13 cellular contexts compared by ENCODE assay signal in genomic region chr3:169387751-169388696, GRCh38.
A peak's percentile ranks its signal among the peaks of the same experiment; 100 is the strongest.
DNase-seq lines count a peak whose midpoint lies in the region; ATAC-seq and TF ChIP-seq lines count a peak whose summit lies in the region.
"Had no signal": no experiment of that assay in that cellular context is flagged by ENCODE, and none has a peak within 500 bp of the region (broad histone marks: within the 10 kb centered on the region; RNA-seq: fewer than 3 reads in every experiment).

No MANE protein-coding gene starts in this region.

- TF ChIP-seq CTCF in WTC11 (IDR thresholded peaks at IDR 0.05) (no peak), right atrium auricular region (IDR thresholded peaks at IDR 0.05) (no peak)

- H3K27me3 Mint-ChIP-seq in WTC11 (ENCODE audit: low read depth), result no peaks in the 10 kb centered on the region
- peaks cover 4% of the 10 kb centered on the region for H3K27me3 Mint-ChIP-seq in activated T-helper 1 cell treated with anti-CD3 and anti-CD28 coated beads, Interleukin-12 subunit alpha, Interleukin-12 subunit beta, Interleukin-2, Interleukin-4 antibody, amounts not matched to agents 30 ng/mL and 10 ng/mL and 1 ng/mL, durations not matched to agents 14 hours and 24 hours and 36 hours (ENCODE audit: insufficient read depth)
- no peaks in the 10 kb centered on the region for H3K27me3 Mint-ChIP-seq in activated CD4-positive, alpha-beta memory T cell treated with anti-CD3 and anti-CD28 coated beads, Interleukin-2, amount 10 ng/mL, durations not matched to agents 7 days and 5 days
- H3K27me3 Mint-ChIP-seq: activated CD4-positive, alpha-beta memory T cell treated with anti-CD3 and anti-CD28 coated beads for 36 hours had no signal

- H3K9me3 ChIP-seq in BLaER1 treated with 17β-estradiol and CSF1 and Interleukin-3, amounts not matched to agents 10 nM and 100 nM (replicated peaks in 1 of 11), result no peaks in the 10 kb centered on the region
- no peaks in the 10 kb centered on the region for H3K9me3 ChIP-seq in right atrium auricular region
- H3K9me3 ChIP-seq: SJCRH30 had no signal

- CTCF ChIA-PET in WTC11 (lab: Charles Lee), result interaction anchor here (0.6 kb wide), 1 partner anchor 118 kb away, joined by 3 read pairs; no protein-coding TSS in a partner anchor
- CTCF ChIA-PET in activated CD4-positive, alpha-beta memory T cell treated with anti-CD3 and anti-CD28 coated beads, Interleukin-2, amount 10 ng/mL, durations not matched to agents 7 days and 5 days (lab: Charles Lee), result no interaction called here

- no peak overlapping the region for H3K27ac Mint-ChIP-seq in WTC11
- H3K27ac Mint-ChIP-seq in activated T-helper 1 cell treated with anti-CD3 and anti-CD28 coated beads, Interleukin-12 subunit alpha, Interleukin-12 subunit beta, Interleukin-2, Interleukin-4 antibody, amounts not matched to agents 30 ng/mL and 10 ng/mL and 1 ng/mL, durations not matched to agents 14 hours and 24 hours and 36 hours, result no peak overlapping the region
- H3K27ac Mint-ChIP-seq in activated CD4-positive, alpha-beta memory T cell treated with anti-CD3 and anti-CD28 coated beads, Interleukin-2, amount 10 ng/mL, durations not matched to agents 7 days and 5 days, result no peak overlapping the region
- H3K27ac Mint-ChIP-seq: activated CD4-positive, alpha-beta memory T cell treated with anti-CD3 and anti-CD28 coated beads for 36 hours had no signal

- H3K4me3 ChIP-seq in BLaER1 treated with 17β-estradiol and CSF1 and Interleukin-3, amounts not matched to agents 10 nM and 100 nM, result no peak overlapping the region
- H3K4me3 ChIP-seq in right atrium auricular region, result no peak overlapping the region
- H3K4me3 ChIP-seq: SJCRH30 had no signal

- H3K9me3 Mint-ChIP-seq in WTC11, result no peaks in the 10 kb centered on the region
- H3K9me3 Mint-ChIP-seq in activated T-helper 1 cell treated with anti-CD3 and anti-CD28 coated beads, Interleukin-12 subunit alpha, Interleukin-12 subunit beta, Interleukin-2, Interleukin-4 antibody, amounts not matched to agents 30 ng/mL and 10 ng/mL and 1 ng/mL, durations not matched to agents 14 hours and 24 hours and 36 hours, result no peaks in the 10 kb centered on the region
- no peaks in the 10 kb centered on the region for H3K9me3 Mint-ChIP-seq in activated CD4-positive, alpha-beta memory T cell treated with anti-CD3 and anti-CD28 coated beads, Interleukin-2, amount 10 ng/mL, durations not matched to agents 7 days and 5 days
- H3K9me3 Mint-ChIP-seq: activated CD4-positive, alpha-beta memory T cell treated with anti-CD3 and anti-CD28 coated beads for 36 hours had no signal

- H4K20me1 ChIP-seq in BLaER1 treated with 17β-estradiol and CSF1 and Interleukin-3, amounts not matched to agents 10 nM and 100 nM, result no peaks in the 10 kb centered on the region

- H3K9ac ChIP-seq in BLaER1 treated with 17β-estradiol and CSF1 and Interleukin-3, amounts not matched to agents 10 nM and 100 nM, result no peak overlapping the region

- ATAC-seq in WTC11 (peak; percentile 84), GM19351 (IDR thresholded peaks at IDR 0.05; ENCODE audit: unreplicated experiment) (no peak)

- H3K4me2 ChIP-seq in BLaER1 treated with 17β-estradiol and CSF1 and Interleukin-3, amounts not matched to agents 10 nM and 100 nM, result peak overlapping the region in 9 of 11 experiments; percentile 10 to 48 (median 35); a peak in 12 of 22 replicates

- POLR2A ChIA-PET in WTC11 (lab: Charles Lee), result interaction anchor here (1.0 kb wide), 1 partner anchor 45 kb away, joined by 3 read pairs; no protein-coding TSS in a partner anchor
- POLR2A ChIA-PET in activated CD4-positive, alpha-beta memory T cell treated with anti-CD3 and anti-CD28 coated beads, Interleukin-2, amount 10 ng/mL, durations not matched to agents 7 days and 5 days (lab: Charles Lee), result no interaction called here

- H3K36me3 ChIP-seq in BLaER1 treated with 17β-estradiol and CSF1 and Interleukin-3, amounts not matched to agents 10 nM and 100 nM, result no peaks in the 10 kb centered on the region
- no peaks in the 10 kb centered on the region for H3K36me3 ChIP-seq in right atrium auricular region
- H3K36me3 ChIP-seq: SJCRH30 had no signal

- H3K4me1 Mint-ChIP-seq in WTC11, result peaks cover 26% of the 10 kb centered on the region
- H3K4me1 Mint-ChIP-seq in activated T-helper 1 cell treated with anti-CD3 and anti-CD28 coated beads, Interleukin-12 subunit alpha, Interleukin-12 subunit beta, Interleukin-2, Interleukin-4 antibody, amounts not matched to agents 30 ng/mL and 10 ng/mL and 1 ng/mL, durations not matched to agents 14 hours and 24 hours and 36 hours (ENCODE audit: low read depth), result no peaks in the 10 kb centered on the region
- H3K4me1 Mint-ChIP-seq in activated CD4-positive, alpha-beta memory T cell treated with anti-CD3 and anti-CD28 coated beads, Interleukin-2, amount 10 ng/mL, durations not matched to agents 7 days and 5 days, result no peaks in the 10 kb centered on the region

- no peak overlapping the region for H3K4me3 Mint-ChIP-seq in WTC11
- no peak overlapping the region for H3K4me3 Mint-ChIP-seq in activated T-helper 1 cell treated with anti-CD3 and anti-CD28 coated beads, Interleukin-12 subunit alpha, Interleukin-12 subunit beta, Interleukin-2, Interleukin-4 antibody, amounts not matched to agents 30 ng/mL and 10 ng/mL and 1 ng/mL, durations not matched to agents 14 hours and 24 hours and 36 hours
- no peak overlapping the region for H3K4me3 Mint-ChIP-seq in activated CD4-positive, alpha-beta memory T cell treated with anti-CD3 and anti-CD28 coated beads, Interleukin-2, amount 10 ng/mL, durations not matched to agents 7 days and 5 days
- H3K4me3 Mint-ChIP-seq: activated CD4-positive, alpha-beta memory T cell treated with anti-CD3 and anti-CD28 coated beads for 36 hours had no signal

- H3K4me1 ChIP-seq in BLaER1 treated with 17β-estradiol and CSF1 and Interleukin-3, amounts not matched to agents 10 nM and 100 nM, result peaks cover 0 to 8% (median 6%) of the 10 kb centered on the region in 10 experiments; a peak in 9 of 20 replicates
- H3K4me1 ChIP-seq in right atrium auricular region, result peaks cover 0 to 21% of the 10 kb centered on the region in 2 donors

- DNase-seq in WTC11 (ENCODE audit: low spot score) (peak; percentile 14), right atrium auricular region (ENCODE audit: low spot score) (peak; percentile 87), posterior vena cava (ENCODE audit: low spot score) (peak; percentile 88), SK-N-DZ (ENCODE audit: low spot score) (no peak)
- no peak for DNase-seq in activated T-helper 1 cell treated with anti-CD3 and anti-CD28 coated beads, Interleukin-12 subunit alpha, Interleukin-12 subunit beta, Interleukin-2, Interleukin-4 antibody, amounts not matched to agents 30 ng/mL and 10 ng/mL and 1 ng/mL, durations not matched to agents 14 hours and 24 hours and 36 hours (ENCODE audit: low spot score)
- no peak for DNase-seq in activated CD4-positive, alpha-beta memory T cell treated with anti-CD3 and anti-CD28 coated beads, Interleukin-2, amount 10 ng/mL, durations not matched to agents 7 days and 5 days
- DNase-seq: activated CD4-positive, alpha-beta memory T cell treated with anti-CD3 and anti-CD28 coated beads for 36 hours; amniotic stem cell; NCI-H2171; SJCRH30; substantia nigra had no signal

- H3K27ac ChIP-seq in BLaER1 treated with 17β-estradiol and CSF1 and Interleukin-3, amounts not matched to agents 10 nM and 100 nM, result no peak overlapping the region
- peak overlapping the region; percentile 62 to 76 for H3K27ac ChIP-seq in right atrium auricular region
- H3K27ac ChIP-seq: SJCRH30 had no signal

- no peaks in the 10 kb centered on the region for H3K27me3 ChIP-seq in BLaER1 treated with 17β-estradiol and CSF1 and Interleukin-3, amounts not matched to agents 10 nM and 100 nM
- no peaks in the 10 kb centered on the region for H3K27me3 ChIP-seq in right atrium auricular region
- H3K27me3 ChIP-seq: SJCRH30 had no signal

- no peaks in the 10 kb centered on the region for H3K36me3 Mint-ChIP-seq in WTC11
- H3K36me3 Mint-ChIP-seq in activated T-helper 1 cell treated with anti-CD3 and anti-CD28 coated beads, Interleukin-12 subunit alpha, Interleukin-12 subunit beta, Interleukin-2, Interleukin-4 antibody, amounts not matched to agents 30 ng/mL and 10 ng/mL and 1 ng/mL, durations not matched to agents 14 hours and 24 hours and 36 hours (ENCODE audit: low read depth), result no peaks in the 10 kb centered on the region
- no peaks in the 10 kb centered on the region for H3K36me3 Mint-ChIP-seq in activated CD4-positive, alpha-beta memory T cell treated with anti-CD3 and anti-CD28 coated beads, Interleukin-2, amount 10 ng/mL, durations not matched to agents 7 days and 5 days (ENCODE audit: low read depth)
- H3K36me3 Mint-ChIP-seq: activated CD4-positive, alpha-beta memory T cell treated with anti-CD3 and anti-CD28 coated beads for 36 hours had no signal

- intact Hi-C loops in posterior vena cava (cut with DNase I), result no loop called here
- intact Hi-C loops in activated T-helper 1 cell treated with anti-CD3 and anti-CD28 coated beads, Interleukin-12 subunit alpha, Interleukin-12 subunit beta, Interleukin-2, Interleukin-4 antibody, amounts not matched to agents 30 ng/mL and 10 ng/mL and 1 ng/mL, durations not matched to agents 14 hours and 24 hours and 36 hours (cut with micrococcal nuclease), result no loop called here

TF ChIP-seq in WTC11, 78 proteins besides CTCF, POLR2A, EP300 and RAD21:
- TF ChIP-seq HMGA2 (CRISPR knock-in tag; IDR thresholded peaks at IDR 0.05) (no peak), MXD4 (CRISPR knock-in tag; IDR thresholded peaks at IDR 0.05; ENCODE audit: borderline replicate concordance) (no peak), ERG (CRISPR knock-in tag; IDR thresholded peaks at IDR 0.05) (no peak), ZNF396 (CRISPR knock-in tag; IDR thresholded peaks at IDR 0.05; ENCODE audit: borderline replicate concordance) (no peak)

Comparison
In these comparisons a context has a peak if more than half of its experiments do, and no peak if none do; other contexts are left out.
1. H3K27ac ChIP-seq: peak in right atrium auricular region (2 of 2); none in BLaER1 treated with 17β-estradiol and CSF1 and Interleukin-3, amounts not matched to agents 10 nM and 100 nM (0 of 11).
2. DNase-seq: peak in WTC11 (single experiment), right atrium auricular region (single experiment) and posterior vena cava (single experiment); none in activated T-helper 1 cell treated with anti-CD3 and anti-CD28 coated beads, Interleukin-12 subunit alpha, Interleukin-12 subunit beta, Interleukin-2, Interleukin-4 antibody, amounts not matched to agents 30 ng/mL and 10 ng/mL and 1 ng/mL, durations not matched to agents 14 hours and 24 hours and 36 hours (single experiment), activated CD4-positive, alpha-beta memory T cell treated with anti-CD3 and anti-CD28 coated beads, Interleukin-2, amount 10 ng/mL, durations not matched to agents 7 days and 5 days (single experiment) and SK-N-DZ (single experiment).